Comparison of ENCODE assay signal across 9 cellular contexts in the genomic region with DNA sequence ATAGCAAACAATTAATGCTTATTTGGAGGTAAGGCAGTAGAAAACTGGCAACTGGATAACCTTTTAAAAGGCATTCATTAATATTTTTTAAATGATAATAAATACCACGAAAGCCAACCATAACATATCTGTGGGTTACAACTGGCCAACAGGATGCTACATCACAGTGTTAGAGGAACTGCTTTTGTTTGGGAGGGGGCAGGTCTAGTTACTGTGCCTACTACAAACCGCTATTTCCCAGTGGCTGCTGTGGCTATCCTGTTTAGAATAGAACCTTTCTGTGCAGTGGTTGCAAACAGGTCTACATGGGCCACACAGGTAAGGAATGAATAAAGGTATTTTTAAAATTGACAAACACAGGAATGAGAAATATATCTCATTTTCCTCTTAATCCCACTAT. TPM values are rescaled to one million over a fixed set of nuclear protein-coding genes. Genes with fewer than 3 reads are reported as not detected.
DNase-seq lines count a peak whose midpoint lies in the region; TF ChIP-seq lines count a peak whose summit lies in the region.
"Had no signal": no experiment of that assay in that cellular context is flagged by ENCODE, and none has a peak within 500 bp of the region (broad histone marks: within the 10 kb centered on the region; RNA-seq: fewer than 3 reads in every experiment).

No MANE protein-coding gene starts in this region.

- H3K27ac ChIP-seq in SJCRH30 (no peak overlapping the region), esophagus squamous epithelium (peak overlapping the region in 3 of 4 donors; percentile 86 to 90 (median 87))

- TF ChIP-seq POLR2A in esophagus squamous epithelium (IDR thresholded peaks at IDR 0.05) = no peak

- H3K27me3 ChIP-seq in SJCRH30 (no peaks in the 10 kb centered on the region), esophagus squamous epithelium (no peaks in the 10 kb centered on the region)

- H3K4me3 ChIP-seq in GM12875 (ENCODE audit: low read depth, low read length) (peak overlapping the region; percentile 56), SJCRH30 (peak overlapping the region; percentile 78), esophagus squamous epithelium (peak overlapping the region; percentile 70 to 98 (median 86)), retinal pigment epithelial cell (ENCODE audit: low read length) (peak overlapping the region; percentile 94)

- H3K36me3 ChIP-seq in SJCRH30 = peaks cover 24% of the 10 kb centered on the region
- H3K36me3 ChIP-seq in esophagus squamous epithelium = peaks cover 7 to 47% (median 18%) of the 10 kb centered on the region in 3 donors

- whole genome bisulfite sequencing in esophagus squamous epithelium, 2 donors = 60 to 66% methylated on average over 2 of the region's 2 CpGs

- H3K4me1 ChIP-seq in SJCRH30 = peaks cover 10% of the 10 kb centered on the region
- peaks cover 23 to 49% (median 23%) of the 10 kb centered on the region in 3 donors for H3K4me1 ChIP-seq in esophagus squamous epithelium

- TF ChIP-seq CTCF in GM12875 (IDR thresholded peaks at IDR 0.05; ENCODE audit: borderline replicate concordance, insufficient read depth, low read depth, low read length) (no peak), esophagus squamous epithelium (IDR thresholded peaks at IDR 0.05) (no peak), retinal pigment epithelial cell (conservative IDR thresholded peaks at IDR 0.05; ENCODE audit: low read depth, low read length) (no peak)

- DNase-seq in SJCRH30 (no peak), esophagus squamous epithelium (lab: John Stamatoyannopoulos, UW) (no peak), retinal pigment epithelial cell (ENCODE audit: low read depth) (no peak), NCI-H82 (lab: John Stamatoyannopoulos, UW) (no peak), kidney glomerular epithelial cell (lab: John Stamatoyannopoulos, UW) (no peak), OCI-M2 (lab: John Stamatoyannopoulos, UW; ENCODE audit: unreplicated experiment) (no peak)
- DNase-seq in activated effector memory CD4-positive, alpha-beta T cell treated with anti-CD3 and anti-CD28 coated beads, Interleukin-2, amount 50 U/mL, for 16 hours = no peak

- intact Hi-C loops in esophagus squamous epithelium (cut with DNase I) = no loop called here

- H3K9me3 ChIP-seq in SJCRH30 (replicated peaks) (no peaks in the 10 kb centered on the region), esophagus squamous epithelium (no peaks in the 10 kb centered on the region)

RNA-seq across cellular contexts. Expression of a gene that starts 1.0 kb away (rescaled TPM):
- 106 and 110 TPM in 2 replicates for total RNA-seq in SJCRH30 (2014; rRNA removed; shearing (Covaris generic))
- total RNA-seq in esophagus squamous epithelium = 10 to 100 TPM; 38.6 to 48.1 (median 44.0) TPM

RNA-seq across cellular contexts. Expression of a gene that starts 8.8 kb away (rescaled TPM):
- total RNA-seq in SJCRH30 (2014; rRNA removed; shearing (Covaris generic)) = 5.2 and 8.1 TPM in 2 replicates
- 10 to 100 TPM; 14.1 to 39.3 (median 32.2) TPM for total RNA-seq in esophagus squamous epithelium

RNA-seq across cellular contexts. Expression of a gene that starts 38.8 kb away (rescaled TPM):
- not detected in 2 replicates for total RNA-seq in SJCRH30 (2014; rRNA removed; shearing (Covaris generic))
- not detected for total RNA-seq in esophagus squamous epithelium
- total RNA-seq: glomerular endothelial cell had no signal

RNA-seq across cellular contexts. Expression of a gene that starts 52.6 kb away (rescaled TPM):
- 5.0 and 6.6 TPM in 2 replicates for total RNA-seq in SJCRH30 (2014; rRNA removed; shearing (Covaris generic))
- total RNA-seq in esophagus squamous epithelium = 10 to 100 TPM in 1 of 4 donors, under 1 TPM in 1, not detected in 2; 0.99 to 37.7 TPM
- total RNA-seq: glomerular endothelial cell had no signal

RNA-seq across cellular contexts. Expression of a gene that starts 54.0 kb away (rescaled TPM):
- 24.2 and 27.8 TPM in 2 replicates for total RNA-seq in SJCRH30 (2014; rRNA removed; shearing (Covaris generic))
- 10 to 100 TPM; 22.3 to 32.4 (median 27.0) TPM for total RNA-seq in esophagus squamous epithelium
